In genomic region chr2:207276248-207276647, GRCh38 we compare ENCODE assay signal across 18 cellular contexts.
DNase-seq lines count a peak whose midpoint lies in the region; ATAC-seq, FAIRE-seq and TF ChIP-seq lines count a peak whose summit lies in the region.
"Had no signal": no experiment of that assay in that cellular context is flagged by ENCODE, and none has a peak within 500 bp of the region (broad histone marks: within the 10 kb centered on the region; RNA-seq: fewer than 3 reads in every experiment).

No MANE protein-coding gene starts in this region.

- H3K9me2 ChIP-seq in PC-3 (replicated peaks; ENCODE audit: low read length) = no peaks in the 10 kb centered on the region

- no peak overlapping the region for H3K27ac ChIP-seq in IMR-90 (ENCODE audit: insufficient read depth, low read length)
- no peak overlapping the region for H3K27ac ChIP-seq in PC-3 (ENCODE audit: low read length)
- H3K27ac ChIP-seq in astrocyte (ENCODE audit: low read depth, low read length) = no peak overlapping the region

- no peaks in the 10 kb centered on the region for H4K20me1 ChIP-seq in IMR-90 (ENCODE audit: insufficient read depth, low read length)
- H4K20me1 ChIP-seq in PC-3 (ENCODE audit: low read length) = no peaks in the 10 kb centered on the region
- H4K20me1 ChIP-seq in astrocyte (ENCODE audit: insufficient read depth, low read length) = no peaks in the 10 kb centered on the region

- no peak overlapping the region for H3K27ac Mint-ChIP-seq in astrocyte (ENCODE audit: unreplicated experiment)
- peak overlapping the region; percentile 47 to 96 (median 91) for H3K27ac Mint-ChIP-seq in nephron
- H3K27ac Mint-ChIP-seq: CD4-positive, alpha-beta memory T cell had no signal

- TF ChIP-seq CTCF in IMR-90 (conservative IDR thresholded peaks at IDR 0.05; ENCODE audit: low read depth, low read length) (no peak), PC-3 (conservative IDR thresholded peaks at IDR 0.05; ENCODE audit: low read depth, low read length) (no peak), astrocyte (IDR thresholded peaks at IDR 0.05; ENCODE audit: insufficient read depth, low read depth, low read length) (no peak), nephron (IDR thresholded peaks at IDR 0.05; ENCODE audit: unreplicated experiment in 3 of 3) (no peak)

- H3K4ac ChIP-seq in IMR-90 (ENCODE audit: low read depth, low read length) = no peak overlapping the region

- ATAC-seq in IMR-90 (ENCODE audit: low read depth) (0 out of 2 replicates have a peak, but pooled peaks have one; percentile 21), PC-3 (peak; percentile 46)

- no peak overlapping the region for H3K56ac ChIP-seq in IMR-90 (ENCODE audit: extremely low read depth, insufficient read depth, low read length)

- H2BK20ac ChIP-seq in IMR-90 (ENCODE audit: low read depth, low read length) = no peak overlapping the region

- H3K4me3 ChIP-seq in IMR-90 (ENCODE audit: insufficient read depth, low read depth, low read length) = no peak overlapping the region
- no peak overlapping the region for H3K4me3 ChIP-seq in PC-3 (ENCODE audit: low read length)
- no peak overlapping the region for H3K4me3 ChIP-seq in astrocyte (ENCODE audit: insufficient read depth, low read depth, low read length)

- dilution Hi-C loops in IMR-90 (cut with HindIII; ENCODE audit: low sequenced_read_pairs, unreplicated experiment) = no loop called here

- H3K4me3 Mint-ChIP-seq in astrocyte (ENCODE audit: unreplicated experiment) = no peak overlapping the region
- H3K4me3 Mint-ChIP-seq in nephron = no peak overlapping the region

- H3K79me1 ChIP-seq in IMR-90 (ENCODE audit: low read depth in 1 of 2, low read length in 2 of 2) = no peaks in the 10 kb centered on the region

- no peaks in the 10 kb centered on the region for H3K4me1 Mint-ChIP-seq in astrocyte (ENCODE audit: low read depth, unreplicated experiment)
- H3K4me1 Mint-ChIP-seq in nephron = peaks cover 5% of the 10 kb centered on the region
- H3K4me1 Mint-ChIP-seq: CD4-positive, alpha-beta memory T cell had no signal

- H4K8ac ChIP-seq in IMR-90 (ENCODE audit: low read depth in 2 of 2, low read length in 2 of 2) = no peak overlapping the region

- H3K36me3 ChIP-seq in IMR-90 (ENCODE audit: control insufficient read depth, insufficient read depth, low read length) (no peaks in the 10 kb centered on the region), PC-3 (ENCODE audit: low read depth, low read length) (no peaks in the 10 kb centered on the region), astrocyte (ENCODE audit: insufficient read depth, low read length) (no peaks in the 10 kb centered on the region)

- no peaks in the 10 kb centered on the region for H3K79me2 ChIP-seq in PC-3 (ENCODE audit: low read length)
- H3K79me2 ChIP-seq in astrocyte (ENCODE audit: insufficient read depth, low read length) = no peaks in the 10 kb centered on the region

- no peak overlapping the region for H2AK5ac ChIP-seq in IMR-90 (ENCODE audit: low read depth, low read length)

- no peak overlapping the region for H3K14ac ChIP-seq in IMR-90 (replicated peaks; ENCODE audit: low read depth, low read length)

- no peaks in the 10 kb centered on the region for H3K9me1 ChIP-seq in IMR-90 (ENCODE audit: insufficient read depth, low read length)

- H3F3A ChIP-seq in PC-3 (ENCODE audit: low read length, unreplicated experiment) = no peaks in the 10 kb centered on the region

- H3K4me1 ChIP-seq in IMR-90 (ENCODE audit: control insufficient read depth, insufficient read depth, low read length) (no peaks in the 10 kb centered on the region), PC-3 (ENCODE audit: insufficient read depth, low read length) (no peaks in the 10 kb centered on the region; the same call in 1 of the 2 replicates), astrocyte (ENCODE audit: insufficient read depth, low read length) (no peaks in the 10 kb centered on the region)

- in situ Hi-C loops in IMR-90 (cut with MboI; ENCODE audit: low sequenced_read_pairs) = no loop called here

- H2BK5ac ChIP-seq in IMR-90 (ENCODE audit: low read depth, low read length, poor library complexity, severe bottlenecking) = no peak overlapping the region

- H3K9me3 ChIP-seq in IMR-90 (ENCODE audit: control insufficient read depth, insufficient read depth, low read length) (no peaks in the 10 kb centered on the region), PC-3 (ENCODE audit: low read length) (no peaks in the 10 kb centered on the region), astrocyte (ENCODE audit: insufficient read depth, low read depth, low read length) (no peaks in the 10 kb centered on the region)

- intact Hi-C loops in IMR-90 (cut with micrococcal nuclease) (no loop called here), PC-3 (cut with micrococcal nuclease) (no loop called here)

- H2AFZ ChIP-seq in IMR-90 (replicated peaks; ENCODE audit: low read length, poor library complexity) = no peak overlapping the region
- H2AFZ ChIP-seq in PC-3 (ENCODE audit: low read length) = no peak overlapping the region
- no peak overlapping the region for H2AFZ ChIP-seq in astrocyte (ENCODE audit: low read depth, low read length)

- no peak overlapping the region for H3K9ac ChIP-seq in IMR-90 (ENCODE audit: low read depth, low read length)
- H3K9ac ChIP-seq in PC-3 (ENCODE audit: low read length) = no peak overlapping the region
- no peak overlapping the region for H3K9ac ChIP-seq in astrocyte (ENCODE audit: low read length)

- no peak overlapping the region for H4K91ac ChIP-seq in IMR-90 (ENCODE audit: insufficient read depth, low read depth, low read length)

- BruUV-seq in IMR-90 (replicated peaks; lab: Mats Ljungman, UMichigan) = no TSS peak
- BruUV-seq in PC-3 (replicated peaks; lab: Mats Ljungman, UMichigan) = no TSS peak

- H3K23ac ChIP-seq in IMR-90 (ENCODE audit: low read depth, low read length) = no peak overlapping the region

- POLR2A ChIA-PET in IMR-90 (lab: Charles Lee; ENCODE audit: unreplicated experiment) = interaction anchor here (0.6 kb wide), 1 partner anchor 263 kb away, joined by 3 read pairs; no protein-coding TSS in a partner anchor
- POLR2A ChIA-PET in PC-3 (lab: Charles Lee; ENCODE audit: unreplicated experiment) = no interaction called here

- H3K9me3 Mint-ChIP-seq in astrocyte (ENCODE audit: unreplicated experiment) (peaks cover 2% of the 10 kb centered on the region), nephron (peaks cover 4% of the 10 kb centered on the region)

- H3K4me2 ChIP-seq in IMR-90 (ENCODE audit: low read depth, low read length) = no peak overlapping the region
- no peak overlapping the region for H3K4me2 ChIP-seq in PC-3 (ENCODE audit: low read length)
- no peak overlapping the region for H3K4me2 ChIP-seq in astrocyte (ENCODE audit: low read length)

- TF ChIP-seq POLR2A in IMR-90 (IDR thresholded peaks at IDR 0.05; ENCODE audit: low read depth, low read length) = no peak

- no peak overlapping the region for H3K18ac ChIP-seq in IMR-90 (ENCODE audit: low read depth, low read length)

- H3K27me3 Mint-ChIP-seq in astrocyte (ENCODE audit: low read depth, unreplicated experiment) = peaks cover 2% of the 10 kb centered on the region
- H3K27me3 Mint-ChIP-seq in nephron (ENCODE audit: low read depth) = no peaks in the 10 kb centered on the region

- no peaks in the 10 kb centered on the region for H3K27me3 ChIP-seq in IMR-90 (ENCODE audit: control insufficient read depth, insufficient read depth, low read length)
- H3K27me3 ChIP-seq in PC-3 (ENCODE audit: low read length) = no peaks in the 10 kb centered on the region
- no peaks in the 10 kb centered on the region for H3K27me3 ChIP-seq in astrocyte (ENCODE audit: insufficient read depth, low read length)

- no peaks in the 10 kb centered on the region for H3K36me3 Mint-ChIP-seq in astrocyte (ENCODE audit: low read depth, unreplicated experiment)
- peaks cover 5% of the 10 kb centered on the region for H3K36me3 Mint-ChIP-seq in nephron (ENCODE audit: low read depth)

- H2BK120ac ChIP-seq in IMR-90 (ENCODE audit: low read depth, low read length) = no peak overlapping the region

- TF ChIP-seq RAD21 in IMR-90 (IDR thresholded peaks at IDR 0.05; ENCODE audit: low read length) = no peak

- H4K5ac ChIP-seq in IMR-90 (ENCODE audit: low read depth, low read length) = no peak overlapping the region

- no peak overlapping the region for H2BK15ac ChIP-seq in IMR-90 (ENCODE audit: low read depth, low read length)

- peak; percentile 41 for FAIRE-seq in astrocyte (lab: Jason Lieb, UNC)
- FAIRE-seq: G401.6, GM12892, H54 had no signal

- DNase-seq in IMR-90 (no peak), PC-3 (no peak), astrocyte (ENCODE audit: low read depth) (no peak), HUDEP-2 (lab: John Stamatoyannopoulos, UW; ENCODE audit: unreplicated experiment in 76 of 76) (no peak), NCI-H1694 treated with DMSO at 0.1 percent for 48 hours (lab: John Stamatoyannopoulos, UW) (no peak)
- no peak for DNase-seq in activated CD8-positive, alpha-beta memory T cell treated with anti-CD3 and anti-CD28 coated beads, Interleukin-2, amount 50 U/mL, for 4 hours
- DNase-seq: C1 segment of cervical spinal cord; Calu3; CD4-positive, alpha-beta memory T cell; COR-L47; DMS153; DND-41; GOT3; HCEC 1CT had no signal

- CTCF ChIA-PET in IMR-90 (lab: Yijun Ruan, JAX) (no interaction called here), PC-3 (lab: Charles Lee) (no interaction called here)

- no peak overlapping the region for H2AK9ac ChIP-seq in IMR-90 (replicated peaks; ENCODE audit: low read depth, low read length, poor library complexity)

TF ChIP-seq in IMR-90, 13 proteins besides CTCF, POLR2A, EP300 and RAD21:
- TF ChIP-seq USF2 (IDR thresholded peaks at IDR 0.05; ENCODE audit: low read depth, low read length) = no peak
- TF ChIP-seq RFX5 (IDR thresholded peaks at IDR 0.05; ENCODE audit: low read depth, low read length) = no peak
- TF ChIP-seq MAFK (IDR thresholded peaks at IDR 0.05; ENCODE audit: low read depth, low read length) = no peak
- TF ChIP-seq CEBPB (IDR thresholded peaks at IDR 0.05; ENCODE audit: low read depth, low read length) = no peak
- TF ChIP-seq SMC3 (IDR thresholded peaks at IDR 0.05; ENCODE audit: low read depth, low read length) = no peak
- TF ChIP-seq BHLHE40 (IDR thresholded peaks at IDR 0.05; ENCODE audit: low read depth, low read length) = no peak
- no peak for TF ChIP-seq MXI1 (IDR thresholded peaks at IDR 0.05; ENCODE audit: borderline replicate concordance, low read depth, low read length)
